ENCODE assay signal across 1 cellular context in genomic region chr20:25372584-25373336, GRCh38.
TF ChIP-seq lines count a peak whose summit lies in the region.

No MANE protein-coding gene starts in this region.

TF ChIP-seq in A549, 52 proteins besides CTCF, POLR2A, EP300 and RAD21 (continued from another document):
- TF ChIP-seq CBX2 (IDR thresholded peaks at IDR 0.05; ENCODE audit: borderline replicate concordance, low read depth) = no peak
- no peak for TF ChIP-seq EHMT2 (IDR thresholded peaks at IDR 0.05; ENCODE audit: low read depth)
- no peak for TF ChIP-seq BCL3 (IDR thresholded peaks at IDR 0.05)
- TF ChIP-seq POLR2AphosphoS2 (conservative IDR thresholded peaks at IDR 0.05; ENCODE audit: low read length) = no peak
